Comparison of ENCODE assay signal across 17 cellular contexts in genomic region chr7:103432713-103433112, GRCh38. TPM values are rescaled to one million over a fixed set of nuclear protein-coding genes. Genes with fewer than 3 reads are reported as not detected.
DNase-seq lines count a peak whose midpoint lies in the region; ATAC-seq, FAIRE-seq and TF ChIP-seq lines count a peak whose summit lies in the region.
"Had no signal": no experiment of that assay in that cellular context is flagged by ENCODE, and none has a peak within 500 bp of the region (broad histone marks: within the 10 kb centered on the region; RNA-seq: fewer than 3 reads in every experiment).

No MANE protein-coding gene starts in this region.

- intact Hi-C loops in activated CD4-positive, alpha-beta T cell treated with anti-CD3 and anti-CD28 coated beads, Interleukin-2, amount 10 ng/mL, durations not matched to agents 24 days and 14 days (cut with micrococcal nuclease) = no loop called here
- intact Hi-C loops in head of caudate nucleus (cut with DNase I) = no loop called here

- no peak for FAIRE-seq in bronchial epithelial cell (lab: Jason Lieb, UNC)

- H3K36me3 ChIP-seq in GM06990 (ENCODE audit: control insufficient read depth, insufficient read depth, low read length) (no peaks in the 10 kb centered on the region), bronchial epithelial cell (ENCODE audit: control insufficient read depth, insufficient read depth, low read length) (no peaks in the 10 kb centered on the region)

- no peaks in the 10 kb centered on the region for H3K4me1 Mint-ChIP-seq in activated CD4-positive, alpha-beta T cell treated with anti-CD3 and anti-CD28 coated beads, Interleukin-2, amount 10 ng/mL, durations not matched to agents 24 days and 14 days

- DNase-seq in GM06990 (ENCODE audit: extremely low read depth, insufficient read length) = peak; percentile 17
- DNase-seq in bronchial epithelial cell (ENCODE audit: low read depth) = peak; percentile 30
- no peak for DNase-seq in activated CD4-positive, alpha-beta T cell treated with anti-CD3 and anti-CD28 coated beads, Interleukin-2, amount 10 ng/mL, durations not matched to agents 24 days and 14 days
- DNase-seq in GM19240 (ENCODE audit: insufficient read length, low spot score) = no peak
- no peak for DNase-seq in head of caudate nucleus
- DNase-seq: activated CD8-positive, alpha-beta memory T cell treated with anti-CD3 and anti-CD28 coated beads for 24 hours; activated gamma-delta T cell; IMR-90; kidney glomerular epithelial cell; posterior cingulate gyrus had no signal

- ATAC-seq in GM19351 (IDR thresholded peaks at IDR 0.05; ENCODE audit: unreplicated experiment) (peak; percentile 87), HG03378 (IDR thresholded peaks at IDR 0.05; ENCODE audit: unreplicated experiment) (peak; percentile 79), HG02642 (IDR thresholded peaks at IDR 0.05; ENCODE audit: poor library complexity, unreplicated experiment) (no peak)
- ATAC-seq: esophagus mucosa had no signal

- peaks cover 15% of the 10 kb centered on the region for H3K27me3 Mint-ChIP-seq in activated CD4-positive, alpha-beta T cell treated with anti-CD3 and anti-CD28 coated beads, Interleukin-2, amount 10 ng/mL, durations not matched to agents 24 days and 14 days

- H3K4me3 ChIP-seq in GM06990 (replicated peaks; ENCODE audit: low read depth, low read length) = no peak overlapping the region
- H3K4me3 ChIP-seq in bronchial epithelial cell (ENCODE audit: low read depth, low read length) = no peak overlapping the region
- H3K4me3 ChIP-seq: hepatocyte, PC-9 had no signal

- H3K36me3 Mint-ChIP-seq in activated CD4-positive, alpha-beta T cell treated with anti-CD3 and anti-CD28 coated beads, Interleukin-2, amount 10 ng/mL, durations not matched to agents 24 days and 14 days (ENCODE audit: low read depth) = no peaks in the 10 kb centered on the region

- H3K9me3 Mint-ChIP-seq in activated CD4-positive, alpha-beta T cell treated with anti-CD3 and anti-CD28 coated beads, Interleukin-2, amount 10 ng/mL, durations not matched to agents 24 days and 14 days = no peaks in the 10 kb centered on the region
- H3K9me3 Mint-ChIP-seq: dendritic cell treated with granulocyte-macrophage colony-stimulating factor and Interleukin-4, amounts not matched to agents 40 ng/mL and 50 ng/mL, for 4 days had no signal

- no peak overlapping the region for H3K27ac Mint-ChIP-seq in activated CD4-positive, alpha-beta T cell treated with anti-CD3 and anti-CD28 coated beads, Interleukin-2, amount 10 ng/mL, durations not matched to agents 24 days and 14 days
- H3K27ac Mint-ChIP-seq: dendritic cell treated with granulocyte-macrophage colony-stimulating factor and Interleukin-4, amounts not matched to agents 40 ng/mL and 50 ng/mL, for 4 days had no signal

- H3K27me3 ChIP-seq in GM06990 (replicated peaks; ENCODE audit: control insufficient read depth, insufficient read depth, low read length) (no peaks in the 10 kb centered on the region; the same call in 1 of the 2 replicates), bronchial epithelial cell (ENCODE audit: control insufficient read depth, insufficient read depth, low read length) (no peaks in the 10 kb centered on the region)
- H3K27me3 ChIP-seq: hepatocyte had no signal

- no peak for TF ChIP-seq CTCF in GM06990 (IDR thresholded peaks at IDR 0.05; ENCODE audit: insufficient read depth, low read length, poor library complexity, severe bottlenecking)
- TF ChIP-seq CTCF in bronchial epithelial cell (IDR thresholded peaks at IDR 0.05; ENCODE audit: insufficient read depth, low read length, severe bottlenecking) = no peak

- no peak overlapping the region for H3K4me3 Mint-ChIP-seq in activated CD4-positive, alpha-beta T cell treated with anti-CD3 and anti-CD28 coated beads, Interleukin-2, amount 10 ng/mL, durations not matched to agents 24 days and 14 days
- H3K4me3 Mint-ChIP-seq: dendritic cell treated with granulocyte-macrophage colony-stimulating factor and Interleukin-4, amounts not matched to agents 40 ng/mL and 50 ng/mL, for 4 days had no signal

RNA-seq across cellular contexts. Expression of gene SLC26A5, which starts 13.3 kb away (rescaled TPM):
- total RNA-seq in bronchial epithelial cell = not detected in 2 replicates
- not detected in 2 replicates for total RNA-seq in activated CD4-positive, alpha-beta T cell treated with anti-CD3 and anti-CD28 coated beads, Interleukin-2, amount 10 ng/mL, durations not matched to agents 24 days and 14 days
- total RNA-seq: esophagus mucosa, IMR-90, PC-9 had no signal

Comparison
In these comparisons a context has a peak if more than half of its experiments do, and no peak if none do; other contexts are left out.
1. DNase-seq: peak in GM06990 (single experiment) and bronchial epithelial cell (single experiment); none in activated CD4-positive, alpha-beta T cell treated with anti-CD3 and anti-CD28 coated beads, Interleukin-2, amount 10 ng/mL, durations not matched to agents 24 days and 14 days (single experiment), GM19240 (single experiment) and head of caudate nucleus (0 of 42).